In the genomic region with DNA sequence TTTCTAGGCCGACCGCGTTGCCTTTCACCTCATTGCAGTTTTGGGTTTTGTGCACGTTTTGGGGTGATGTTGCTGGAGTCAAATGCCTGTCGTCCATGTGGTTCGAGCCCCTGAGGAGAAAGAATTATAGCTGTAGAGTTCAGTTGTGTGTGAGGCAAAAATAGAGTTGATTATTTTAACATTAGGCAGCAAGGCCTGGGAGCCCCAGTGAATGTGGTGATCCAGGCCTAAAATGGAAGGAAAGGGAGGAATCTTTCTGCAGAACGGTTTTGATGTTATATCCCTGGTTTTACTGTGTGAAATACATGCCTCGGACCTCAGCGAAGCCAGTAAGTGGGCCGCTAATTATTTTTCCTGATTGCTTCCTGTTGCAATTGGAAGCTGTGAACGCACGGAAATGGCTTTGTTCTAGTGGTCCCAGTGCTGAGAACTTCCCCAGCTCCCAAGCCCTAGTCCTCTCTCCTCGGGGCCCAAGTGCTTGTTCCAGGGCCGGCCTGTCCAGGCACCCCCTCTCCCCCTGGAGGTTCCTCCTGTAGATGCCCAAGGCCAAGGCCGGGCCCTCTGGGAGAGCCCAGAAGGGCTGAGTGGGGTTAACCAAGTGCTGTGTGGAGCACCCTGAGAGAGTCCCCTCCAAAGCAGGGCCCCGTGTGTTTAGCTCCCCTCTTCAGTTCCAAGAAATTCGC, we compare ENCODE assay signal across 8 cellular contexts. TPM values are rescaled to one million over a fixed set of nuclear protein-coding genes. Genes with fewer than 3 reads are reported as not detected.
DNase-seq lines count a peak whose midpoint lies in the region; ATAC-seq and TF ChIP-seq lines count a peak whose summit lies in the region.

No MANE protein-coding gene starts in this region.

- no peaks in the 10 kb centered on the region for H4K20me1 ChIP-seq in fibroblast of lung (ENCODE audit: control insufficient read depth, extremely low read depth, insufficient read depth, low read length)

- H3K9ac ChIP-seq in fibroblast of lung (ENCODE audit: insufficient read depth, low read length) = peak overlapping the region; percentile 1

- TF ChIP-seq CTCF in RWPE1 (conservative IDR thresholded peaks at IDR 0.05; ENCODE audit: low read depth) (no peak), fibroblast of lung (conservative IDR thresholded peaks at IDR 0.05 in 1 of 2, IDR thresholded peaks at IDR 0.05 in 1 of 2; ENCODE audit: low read depth in 1 of 2, low read length in 2 of 2) (no peak), psoas muscle (IDR thresholded peaks at IDR 0.05) (no peak)

- H3K4me1 ChIP-seq in fibroblast of lung (ENCODE audit: control insufficient read depth, extremely low read depth, insufficient read depth, low read length) = peaks cover 2% of the 10 kb centered on the region
- H3K4me1 ChIP-seq in psoas muscle = peaks cover 39% of the 10 kb centered on the region

- H3K4me2 ChIP-seq in fibroblast of lung (ENCODE audit: extremely low read depth, insufficient read depth, low read length) = peak overlapping the region; percentile 53

- no peaks in the 10 kb centered on the region for H3K36me3 ChIP-seq in fibroblast of lung (ENCODE audit: control insufficient read depth, insufficient read depth, low read length)
- H3K36me3 ChIP-seq in psoas muscle (ENCODE audit: insufficient read depth in 1 of 2, low read depth in 1 of 2) = no peaks in the 10 kb centered on the region

- no peaks in the 10 kb centered on the region for H3K79me2 ChIP-seq in fibroblast of lung (ENCODE audit: control insufficient read depth, insufficient read depth, low read length)

- peak overlapping the region; percentile 41 to 78 (median 63) for H3K4me3 ChIP-seq in fibroblast of lung (replicated peaks in 1 of 4; ENCODE audit: control extremely low read depth in 1 of 4, insufficient read depth in 1 of 4, low read depth in 3 of 4, low read length in 4 of 4)
- H3K4me3 ChIP-seq in psoas muscle = peak overlapping the region; percentile 79

- H3K27ac ChIP-seq in RWPE1 (peak overlapping the region; percentile 93), fibroblast of lung (ENCODE audit: insufficient read depth, low read length) (peak overlapping the region; percentile 19), psoas muscle (peak overlapping the region; percentile 83), substantia nigra (ENCODE audit: low read depth, low read length, poor library complexity, severe bottlenecking) (no peak overlapping the region)

- ATAC-seq in psoas muscle (peak; percentile 23 to 44 (median 34)), HG03457 (IDR thresholded peaks at IDR 0.05; ENCODE audit: unreplicated experiment) (no peak), HG02798 (IDR thresholded peaks at IDR 0.05; ENCODE audit: poor library complexity, unreplicated experiment) (no peak)

- POLR2A ChIA-PET in RWPE1 (lab: Yijun Ruan, JAX; ENCODE audit: low non-redundant PET) = interaction anchor here (0.5 to 0.6 kb wide), 2 partner anchors 32 to 177 kb away, joined by 3 to 5 read pairs; no protein-coding TSS in a partner anchor

- in situ Hi-C loops in G401 (cut with HindIII; ENCODE audit: low sequenced_read_pairs) = no loop called here

- DNase-seq in GF-D8 (lab: John Stamatoyannopoulos, UW) (peak; percentile 33), RWPE1 (ENCODE audit: low spot score) (no peak), fibroblast of lung (ENCODE audit: low read depth in 2 of 2) (peak in 1 of 2 donors; percentile 25), psoas muscle (no peak), G401 (ENCODE audit: low spot score) (no peak), substantia nigra (lab: John Stamatoyannopoulos, UW) (no peak)

- H3K27me3 ChIP-seq in fibroblast of lung (ENCODE audit: control insufficient read depth, insufficient read depth, low read length) (no peaks in the 10 kb centered on the region), psoas muscle (ENCODE audit: insufficient read depth in 3 of 3, low read length in 2 of 3) (no peaks in the 10 kb centered on the region)

- H2AFZ ChIP-seq in fibroblast of lung (ENCODE audit: low read length) = no peak overlapping the region

- CTCF ChIA-PET in RWPE1 (lab: Yijun Ruan, JAX) = no interaction called here

- intact Hi-C loops in psoas muscle (cut with DNase I) = loop anchor here in 1 of 2 donors (5.0 kb wide), 1 partner anchor 58 kb away; no protein-coding TSS in a partner anchor

- 29 to 39% (median 33%) methylated on average over 17 of the region's 17 CpGs for WGBS in psoas muscle, 3 donors

- H3K9me3 ChIP-seq in fibroblast of lung (ENCODE audit: control insufficient read depth, insufficient read depth, low read depth, low read length) (no peaks in the 10 kb centered on the region), psoas muscle (no peaks in the 10 kb centered on the region)

RNA-seq across cellular contexts. Expression of a gene that starts 2.0 kb away (rescaled TPM):
- total RNA-seq in fibroblast of lung = 20.8 and 22.0 TPM in 2 replicates
- polyA plus RNA-seq in fibroblast of lung = 3.5 and 3.8 TPM in 2 replicates
- polyA plus RNA-seq in fibroblast of lung (2012) = 11.3 and 14.3 TPM in 2 replicates
- polyA minus RNA-seq in fibroblast of lung (ENCODE audit: low replicate concordance) = 16.4 and 23.0 TPM in 2 replicates
- total RNA-seq in psoas muscle = 10 to 100 TPM; 16.7 to 19.2 (median 17.9) TPM
- polyA plus RNA-seq in psoas muscle = 1 to 10 TPM; 5.3 to 8.0 (median 6.5) TPM
- 25.5 and 27.8 TPM in 2 replicates for total RNA-seq in G401 (2014; rRNA removed; shearing (Covaris generic))

RNA-seq across cellular contexts. Expression of a gene that starts 42.6 kb away (rescaled TPM):
- total RNA-seq in fibroblast of lung = 14.1 and 25.4 TPM in 2 replicates
- 45.6 TPM in 2 replicates for polyA plus RNA-seq in fibroblast of lung
- polyA plus RNA-seq in fibroblast of lung (2012) = 74.7 and 76.0 TPM in 2 replicates
- polyA minus RNA-seq in fibroblast of lung (ENCODE audit: low replicate concordance) = 210 and 228 TPM in 2 replicates
- 10 to 100 TPM in 3 of 4 donors, 1 to 10 TPM in 1; 9.0 to 22.2 (median 19.1) TPM for total RNA-seq in psoas muscle
- 10 to 100 TPM; 12.3 to 49.8 (median 23.3) TPM for polyA plus RNA-seq in psoas muscle
- 15.7 and 17.4 TPM in 2 replicates for total RNA-seq in G401 (2014; rRNA removed; shearing (Covaris generic))

Comparison
In these comparisons a context has a peak if more than half of its experiments do, and no peak if none do; other contexts are left out.
1. ATAC-seq: peak in psoas muscle (4 of 4); none in HG03457 (single experiment) and HG02798 (single experiment).